In genomic region chr6:137873273-137873762, GRCh38 we compare ENCODE assay signal across 8 cellular contexts. TPM values are rescaled to one million over a fixed set of nuclear protein-coding genes. Genes with fewer than 3 reads are reported as not detected.
DNase-seq lines count a peak whose midpoint lies in the region; ATAC-seq and TF ChIP-seq lines count a peak whose summit lies in the region.

No MANE protein-coding gene starts in this region.

- no peak for TF ChIP-seq CTCF in Calu3 (IDR thresholded peaks at IDR 0.05; ENCODE audit: unreplicated experiment)
- no peak for TF ChIP-seq CTCF in OCI-LY3 (IDR thresholded peaks at IDR 0.05; ENCODE audit: low read depth, low read length)
- TF ChIP-seq CTCF in adrenal gland (IDR thresholded peaks at IDR 0.05) = no peak
- TF ChIP-seq CTCF in right lobe of liver (IDR thresholded peaks at IDR 0.05) = no peak

- CTCF ChIA-PET in Calu3 (lab: Charles Lee) = interaction anchor here (0.6 to 1.8 kb wide), 2 partner anchors 72 to 163 kb away, joined by 4 to 5 read pairs; no protein-coding TSS in a partner anchor

- H3K4me2 ChIP-seq in OCI-LY3 (ENCODE audit: low read length) = peak overlapping the region; percentile 86

- peak in 1 of 2 donors; percentile 22 for TF ChIP-seq POLR2A in adrenal gland (IDR thresholded peaks at IDR 0.05)
- peak; percentile 47 for TF ChIP-seq POLR2A in right lobe of liver (IDR thresholded peaks at IDR 0.05)

- in situ Hi-C loops in G401 (cut with HindIII; ENCODE audit: low sequenced_read_pairs) = no loop called here

- peaks cover 100% of the 10 kb centered on the region for H3K79me2 ChIP-seq in OCI-LY3 (ENCODE audit: low read length)

- H3K4me1 ChIP-seq in OCI-LY3 (ENCODE audit: low read length) (peaks cover 43% of the 10 kb centered on the region), adrenal gland (replicated peaks in 1 of 2) (peaks cover 0 to 29% of the 10 kb centered on the region in 2 donors), right lobe of liver (peaks cover 0 to 48% (median 7%) of the 10 kb centered on the region in 4 donors)

- H4K20me1 ChIP-seq in OCI-LY3 (ENCODE audit: insufficient read depth, low read length) = peaks cover 61% of the 10 kb centered on the region

- WGBS in adrenal gland, 4 donors = 15 to 33% (median 25%) methylated on average over 7 of the region's 7 CpGs
- 0% methylated on average over 7 of the region's 7 CpGs for WGBS in right lobe of liver (ENCODE audit: insufficient coverage, low coverage, low lambda C conversion rate, missing lambda C conversion rate)

- peaks cover 36% of the 10 kb centered on the region for H3K4me1 Mint-ChIP-seq in Calu3 (ENCODE audit: low read depth, unreplicated experiment)

- H3K4me3 Mint-ChIP-seq in Calu3 (ENCODE audit: low read depth, unreplicated experiment) = peak overlapping the region; percentile 48

- ATAC-seq in right lobe of liver = peak; percentile 81 to 95 (median 91)

- no peaks in the 10 kb centered on the region for H3K27me3 Mint-ChIP-seq in Calu3 (ENCODE audit: unreplicated experiment)

- peaks cover 20% of the 10 kb centered on the region for H3K36me3 Mint-ChIP-seq in Calu3 (ENCODE audit: insufficient read depth, unreplicated experiment)

- no peak overlapping the region for H2AFZ ChIP-seq in OCI-LY3 (ENCODE audit: low read depth, low read length)

- peak overlapping the region; percentile 87 for H3K4me3 ChIP-seq in OCI-LY3 (ENCODE audit: low read length)
- H3K4me3 ChIP-seq in adrenal gland = peak overlapping the region in 1 of 4 donors; percentile 15
- H3K4me3 ChIP-seq in right lobe of liver = peak overlapping the region in 1 of 3 donors; percentile 15

- no TSS peak for BruUV-seq in Calu3 (replicated peaks; lab: Mats Ljungman, UMichigan)

- intact Hi-C loops in Calu3 (cut with micrococcal nuclease; ENCODE audit: unreplicated experiment) (loop anchor here (5.0 kb wide), 1 partner anchor 34 kb away; no protein-coding TSS in a partner anchor), adrenal gland (cut with DNase I) (loop anchor here in 1 of 2 donors (10.0 kb wide), 1 partner anchor 71 kb away; no protein-coding TSS in a partner anchor), right lobe of liver (cut with DNase I) (no loop called here)

- peak overlapping the region; percentile 98 for H3K9ac ChIP-seq in OCI-LY3 (ENCODE audit: low read length)

- H3K9me3 ChIP-seq in OCI-LY3 (ENCODE audit: insufficient read depth, low read length) (no peaks in the 10 kb centered on the region), adrenal gland (replicated peaks in 1 of 3) (no peaks in the 10 kb centered on the region), right lobe of liver (no peaks in the 10 kb centered on the region)

- H3K27me3 ChIP-seq in OCI-LY3 (ENCODE audit: low read depth, low read length) (no peaks in the 10 kb centered on the region), adrenal gland (no peaks in the 10 kb centered on the region), right lobe of liver (no peaks in the 10 kb centered on the region)

- DNase-seq in Calu3 = peak; percentile 63
- DNase-seq in GOT3 (lab: John Stamatoyannopoulos, UW) = peak; percentile 15
- DNase-seq in adrenal gland = peak; percentile 42 to 88 (median 78)
- peak; percentile 73 to 90 (median 80) for DNase-seq in right lobe of liver
- DNase-seq in stimulated activated CD8-positive, alpha-beta memory T cell treated with anti-CD3 and anti-CD28 coated beads, Interleukin-7, amount 100 ng/mL, for 48 hours (ENCODE audit: extremely low read depth in 1 of 2, low read depth in 1 of 2) = peak; percentile 59 to 89
- DNase-seq in G401 (ENCODE audit: low spot score) = no peak
- DNase-seq in GM19238 (ENCODE audit: insufficient read length, low spot score) = no peak

- no peaks in the 10 kb centered on the region for H3K9me3 Mint-ChIP-seq in Calu3 (ENCODE audit: low read depth, unreplicated experiment)

- H3K27ac Mint-ChIP-seq in Calu3 (ENCODE audit: unreplicated experiment) = peak overlapping the region; percentile 71

- peaks cover 93% of the 10 kb centered on the region for H3K36me3 ChIP-seq in OCI-LY3 (replicated peaks; ENCODE audit: low read depth, low read length)
- peaks cover 0 to 38% of the 10 kb centered on the region in 2 donors for H3K36me3 ChIP-seq in adrenal gland (replicated peaks in 1 of 2)
- peaks cover 0 to 37% (median 23%) of the 10 kb centered on the region in 4 donors for H3K36me3 ChIP-seq in right lobe of liver

- H3K27ac ChIP-seq in OCI-LY3 (ENCODE audit: low read length) = peak overlapping the region; percentile 99
- H3K27ac ChIP-seq in adrenal gland = peak overlapping the region in 4 of 5 donors; percentile 21 to 40 (median 36)
- H3K27ac ChIP-seq in right lobe of liver = peak overlapping the region; percentile 18 to 59 (median 48)

RNA-seq across cellular contexts. Expression of gene TNFAIP3, which starts 6.3 kb away (rescaled TPM):
- total RNA-seq in Calu3 (2022) (19.4 and 22.6 TPM in 2 replicates), adrenal gland (10 to 100 TPM in 7 of 8 donors, 1 to 10 TPM in 1; 5.0 to 29.7 (median 17.6) TPM), right lobe of liver (10 to 100 TPM in 5 of 6 experiments, 1 to 10 TPM in 1; 8.3 to 38.1 (median 13.6) TPM)
- polyA plus RNA-seq in adrenal gland = 10 to 100 TPM; 10.5 to 15.5 (median 13.9) TPM
- 0.75 and 2.2 TPM in 2 replicates for total RNA-seq in G401 (2014; rRNA removed; shearing (Covaris generic))

Comparison
In these comparisons a context has a peak if more than half of its experiments do, and no peak if none do; other contexts are left out.
1. DNase-seq: peak in Calu3 (single experiment), GOT3 (single experiment), adrenal gland (7 of 7), right lobe of liver (3 of 3) and stimulated activated CD8-positive, alpha-beta memory T cell treated with anti-CD3 and anti-CD28 coated beads, Interleukin-7, amount 100 ng/mL, for 48 hours (2 of 2); none in G401 (single experiment) and GM19238 (single experiment).
2. H3K27ac ChIP-seq: peak in every context shown above with its lines; median percentile 99 in OCI-LY3; 48 in right lobe of liver; 36 in adrenal gland.